14 cellular contexts compared by ENCODE assay signal in genomic region chr11:118720078-118720477, GRCh38. TPM values are rescaled to one million over a fixed set of nuclear protein-coding genes. Genes with fewer than 3 reads are reported as not detected.
DNase-seq lines count a peak whose midpoint lies in the region; TF ChIP-seq lines count a peak whose summit lies in the region.
"Not testable (repeated sequence)": the region's sequence is repeated elsewhere in the genome, so short reads cannot be mapped to it uniquely, and the experiment has no call there.
"Had no signal": no experiment of that assay in that cellular context is flagged by ENCODE, and none has a peak within 500 bp of the region (broad histone marks: within the 10 kb centered on the region; RNA-seq: fewer than 3 reads in every experiment).

No MANE protein-coding gene starts in this region.

- H3K9ac ChIP-seq in ES-I3 (ENCODE audit: low read depth, low read length) (peak overlapping the region; percentile 65), HUES64 (ENCODE audit: low read depth, low read length) (peak overlapping the region; percentile 78), endodermal cell (ENCODE audit: extremely low read depth, low read length, poor library complexity, severe bottlenecking) (peak overlapping the region; percentile 38), iPS-15b (ENCODE audit: low read depth, low read length) (peak overlapping the region; percentile 76)

- H3K27me3 Mint-ChIP-seq in endodermal cell (ENCODE audit: insufficient read depth); mesothelial cell of epicardium (ENCODE audit: low read depth): not testable (repeated sequence)
- peaks cover 45% of the 10 kb centered on the region for H3K27me3 Mint-ChIP-seq in type B pancreatic cell

- H3K27me3 ChIP-seq in HUES64 (ENCODE audit: insufficient read depth, low read length); endodermal cell (ENCODE audit: control insufficient read depth, insufficient read depth, low read length, poor library complexity, severe bottlenecking); iPS-15b (ENCODE audit: control insufficient read depth, insufficient read depth, low read length): not testable (repeated sequence)

- peak overlapping the region; percentile 69 for H3K4me3 Mint-ChIP-seq in endodermal cell
- peak overlapping the region; percentile 14 for H3K4me3 Mint-ChIP-seq in mesothelial cell of epicardium
- peak overlapping the region; percentile 16 for H3K4me3 Mint-ChIP-seq in type B pancreatic cell

- H3K27ac Mint-ChIP-seq in endodermal cell (peak overlapping the region; percentile 83), mesothelial cell of epicardium (peak overlapping the region; percentile 45), type B pancreatic cell (peak overlapping the region; percentile 82)

- H3K4me1 ChIP-seq in ES-I3 (ENCODE audit: insufficient read depth, low read length) (peaks cover 23% of the 10 kb centered on the region), HUES64 (ENCODE audit: insufficient read depth, low read length) (peaks cover 13% of the 10 kb centered on the region), iPS-15b (ENCODE audit: control insufficient read depth, insufficient read depth, low read length) (peaks cover 13% of the 10 kb centered on the region)
- H3K4me1 ChIP-seq in endodermal cell (ENCODE audit: control insufficient read depth, insufficient read depth, low read length), result not testable (repeated sequence)

- not testable (repeated sequence) for H3K36me3 Mint-ChIP-seq in endodermal cell (ENCODE audit: low read depth); mesothelial cell of epicardium; type B pancreatic cell

- not testable (repeated sequence) for H3K9me3 Mint-ChIP-seq in endodermal cell, mesothelial cell of epicardium, type B pancreatic cell

- H3K27ac ChIP-seq in HUES64 (ENCODE audit: low read depth, low read length), result peak overlapping the region; percentile 88; the same call in 1 of the 2 replicates
- not testable (repeated sequence) for H3K27ac ChIP-seq in endodermal cell (ENCODE audit: low read depth, low read length)

- TF ChIP-seq CTCF in endodermal cell (conservative IDR thresholded peaks at IDR 0.05); mesothelial cell of epicardium (IDR thresholded peaks at IDR 0.05; ENCODE audit: unreplicated experiment); type B pancreatic cell (conservative IDR thresholded peaks at IDR 0.05): not testable (repeated sequence)

- peaks cover 44% of the 10 kb centered on the region for H3K4me1 Mint-ChIP-seq in endodermal cell
- peaks cover 55% of the 10 kb centered on the region for H3K4me1 Mint-ChIP-seq in mesothelial cell of epicardium
- H3K4me1 Mint-ChIP-seq in type B pancreatic cell (ENCODE audit: unreplicated experiment), result peaks cover 18% of the 10 kb centered on the region

- DNase-seq in amniotic epithelial cell (ENCODE audit: low read depth) (peak; percentile 60), endodermal cell (peak; percentile 61)
- DNase-seq in mesothelial cell of epicardium (ENCODE audit: low spot score in 2 of 2, unreplicated experiment in 2 of 2); type B pancreatic cell (ENCODE audit: extremely low spot score, unreplicated experiment): not testable (repeated sequence)

- H3K36me3 ChIP-seq in ES-I3 (ENCODE audit: insufficient read depth, low read length); endodermal cell (ENCODE audit: control insufficient read depth, insufficient read depth, low read length); iPS-15b (ENCODE audit: control insufficient read depth, insufficient read depth, low read length): not testable (repeated sequence)
- H3K36me3 ChIP-seq in HUES64 (ENCODE audit: insufficient read depth, low read length), result peaks cover 11% of the 10 kb centered on the region

- 9% methylated on average over 13 of the region's 13 CpGs for WGBS in HUES64
- whole genome bisulfite sequencing in endodermal cell (ENCODE audit: insufficient coverage in 1 of 2, insufficient read length in 1 of 2), 2 experiments, result 5 to 6% methylated on average over 6 to 13 of the region's 13 CpGs

- peak overlapping the region; percentile 59 for H3K4me3 ChIP-seq in HUES64 (ENCODE audit: low read length)
- H3K4me3 ChIP-seq in endodermal cell (ENCODE audit: low read length), result peak overlapping the region; percentile 75
- peak overlapping the region; percentile 46 for H3K4me3 ChIP-seq in iPS-15b (ENCODE audit: low read depth, low read length)

- not testable (repeated sequence) for H3K9me3 ChIP-seq in ES-I3 (ENCODE audit: control insufficient read depth, insufficient read depth, low read length); HUES64 (ENCODE audit: insufficient read depth, low read depth, low read length); endodermal cell (ENCODE audit: control insufficient read depth, low read length); iPS-15b (ENCODE audit: control insufficient read depth, insufficient read depth, low read length)

RNA-seq across cellular contexts. Expression of gene TREH, which starts 40.6 kb away (rescaled TPM):
- polyA plus RNA-seq in HUES64 (2013, experiment 1 of 2), result not detected
- polyA plus RNA-seq in HUES64 (2013, experiment 2 of 2), result not detected
- total RNA-seq in endodermal cell (not detected), mesothelial cell of epicardium (0.11 TPM in 1 of 3 replicates, not detected in the others), type B pancreatic cell (ENCODE audit: low replicate concordance) (0.33 and 0.41 TPM in 2 replicates)
- not detected for polyA plus RNA-seq in endodermal cell (2013, experiment 1 of 2)
- polyA plus RNA-seq in endodermal cell (2013, experiment 2 of 2), result not detected
- total RNA-seq: A172, G401, HT1080, IMR-90, NCI-H460, OCI-LY7 had no signal
- polyA plus RNA-seq: BJ, IMR-90 had no signal

Comparison
In these comparisons a context has a peak if more than half of its experiments do, and no peak if none do; other contexts are left out.
1. H3K4me3 Mint-ChIP-seq: peak in every context shown above with its lines; median percentile 69 in endodermal cell; 16 in type B pancreatic cell; 14 in mesothelial cell of epicardium.